Comparison of ENCODE assay signal across 21 cellular contexts in the genomic region with DNA sequence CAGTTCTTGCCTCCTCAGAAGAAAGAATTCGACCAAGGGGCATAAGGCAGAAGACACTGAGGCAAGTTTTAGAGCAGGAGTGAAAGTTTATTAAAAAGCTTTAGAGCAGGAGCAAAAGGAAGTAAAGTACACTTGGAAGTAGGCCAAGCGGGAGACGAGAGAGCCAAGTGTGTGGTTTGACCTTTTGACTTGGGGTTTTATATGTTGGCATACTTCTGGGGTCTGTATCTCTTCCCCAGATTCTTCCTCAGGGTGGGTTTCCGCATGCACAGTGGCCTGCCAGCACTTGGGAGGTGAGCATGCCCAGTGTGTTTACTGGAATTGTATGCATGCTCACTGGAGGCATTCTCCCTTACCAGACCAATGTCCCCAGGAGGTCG. TPM values are rescaled to one million over a fixed set of nuclear protein-coding genes. Genes with fewer than 3 reads are reported as not detected.
DNase-seq lines count a peak whose midpoint lies in the region; ATAC-seq lines count a peak whose summit lies in the region.
"Had no signal": no experiment of that assay in that cellular context is flagged by ENCODE, and none has a peak within 500 bp of the region (broad histone marks: within the 10 kb centered on the region; RNA-seq: fewer than 3 reads in every experiment).

No MANE protein-coding gene starts in this region.

- ATAC-seq in HG02623 (IDR thresholded peaks at IDR 0.05; ENCODE audit: unreplicated experiment) (no peak), HG03108 (IDR thresholded peaks at IDR 0.05; ENCODE audit: unreplicated experiment) (no peak), HG02840 (IDR thresholded peaks at IDR 0.05; ENCODE audit: low FRiP score, unreplicated experiment) (no peak)
- ATAC-seq: gastrocnemius medialis; stimulated activated naive B cell treated with anti-CD40 and anti-IgM and Interleukin-4, amounts not matched to agents 10 μg/mL and 1 μg/mL and 100 μg/mL, for 72 hours had no signal

- peak overlapping the region; percentile 65 for H3K4me2 ChIP-seq in BLaER1

- peaks cover 23% of the 10 kb centered on the region for H3K4me1 ChIP-seq in BLaER1
- H3K4me1 ChIP-seq: sigmoid colon, thyroid gland had no signal

- H3K27ac ChIP-seq in BLaER1, result 0 out of 2 replicates have a peak overlapping the region, but pooled peaks have one; percentile 35
- H3K27ac ChIP-seq: cardiac muscle cell, sigmoid colon, thyroid gland had no signal

- H3K9ac ChIP-seq in BLaER1, result no peak overlapping the region

- H3K4me3 ChIP-seq in BLaER1, result 0 out of 2 replicates have a peak overlapping the region, but pooled peaks have one; percentile 9
- H3K4me3 ChIP-seq: cardiac muscle cell, gastrocnemius medialis, sigmoid colon, thyroid gland had no signal

- no peaks in the 10 kb centered on the region for H4K20me1 ChIP-seq in BLaER1

- H3K9me3 ChIP-seq in BLaER1, result peaks cover 7% of the 10 kb centered on the region; the same call in 1 of the 2 replicates
- H3K9me3 ChIP-seq: gastrocnemius medialis, sigmoid colon, thyroid gland had no signal

- no peaks in the 10 kb centered on the region for H3K27me3 ChIP-seq in BLaER1
- H3K27me3 ChIP-seq: cardiac muscle cell, gastrocnemius medialis, sigmoid colon, thyroid gland had no signal

- DNase-seq in HT-29 (ENCODE audit: low spot score), result peak; percentile 82
- DNase-seq in amniotic epithelial cell (ENCODE audit: low read depth), result peak; percentile 11
- peak; percentile 24 for DNase-seq in mucosa of gallbladder (ENCODE audit: low spot score)
- DNase-seq in NCI-H1694 (lab: John Stamatoyannopoulos, UW), result no peak
- DNase-seq: activated CD4-positive, alpha-beta T cell treated with anti-CD3 and anti-CD28 coated beads for 4 hours; amniotic stem cell; DMS53; gastrocnemius medialis; GOT3; kidney glomerular epithelial cell; NCI-H1436; NCI-H526 treated with DMSO at 0.1 percent for 48 hours; posterior cingulate gyrus; sigmoid colon; stimulated activated naive B cell treated with anti-CD40 and anti-IgM and Interleukin-4, amounts not matched to agents 10 μg/mL and 1 μg/mL and 100 μg/mL, for 72 hours; thyroid gland had no signal

- no peaks in the 10 kb centered on the region for H3K36me3 ChIP-seq in BLaER1
- H3K36me3 ChIP-seq: cardiac muscle cell, gastrocnemius medialis, sigmoid colon, thyroid gland had no signal

RNA-seq across cellular contexts. Expression of gene ANKRD44, which starts 59.4 kb away (rescaled TPM):
- 1.9 and 2.8 TPM in 2 replicates for total RNA-seq in HT-29 (2014; rRNA removed; shearing (Covaris generic))
- total RNA-seq in mucosa of gallbladder, result 40.6 TPM

Comparison
In these comparisons a context has a peak if more than half of its experiments do, and no peak if none do; other contexts are left out.
1. RNA of gene ANKRD44, which starts 59.4 kb away (total RNA-seq): 40.6 TPM in mucosa of gallbladder (single experiment); 1.9 to 2.8 TPM in HT-29; every median in the first group is over 10 times any median in the second.